ENCODE assay signal across 1 cellular context in genomic region chr4:2006956-2007653, GRCh38.
TF ChIP-seq lines count a peak whose summit lies in the region.

No MANE protein-coding gene starts in this region.

TF ChIP-seq in K562, 482 proteins besides CTCF, POLR2A, EP300 and RAD21 (continued from another document):
- TF ChIP-seq TAF15 (IDR thresholded peaks at IDR 0.05; ENCODE audit: low read depth, low read length) (no peak), ZNF561 (CRISPR knock-in tag; conservative IDR thresholded peaks at IDR 0.05) (no peak), ZNF707 (CRISPR knock-in tag; conservative IDR thresholded peaks at IDR 0.05) (no peak), E2F6 (IDR thresholded peaks at IDR 0.05; ENCODE audit: borderline replicate concordance in 1 of 2, extremely low read depth in 1 of 2, insufficient read depth in 1 of 2, insufficient read length in 1 of 2, low read depth in 1 of 2, low read length in 1 of 2, poor library complexity in 1 of 2, severe bottlenecking in 1 of 2) (peak in 1 of 2 experiments; percentile 39), ILF3 (IDR thresholded peaks at IDR 0.05; ENCODE audit: borderline replicate concordance) (no peak), ZNF311 (CRISPR knock-in tag; IDR thresholded peaks at IDR 0.05) (no peak), TCF7 (IDR thresholded peaks at IDR 0.05; ENCODE audit: borderline replicate concordance) (no peak), ESRRA (IDR thresholded peaks at IDR 0.05; ENCODE audit: borderline replicate concordance, low read depth) (no peak), KDM1A (IDR thresholded peaks at IDR 0.05) (peak in 1 of 2 experiments; percentile 58; a peak in 1 of 4 replicates), ZNF146 (CRISPR knock-in tag; IDR thresholded peaks at IDR 0.05; ENCODE audit: unreplicated experiment) (peak; percentile 95), GABPA (tag; conservative IDR thresholded peaks at IDR 0.05; ENCODE audit: low read depth) (no peak), TSC22D4 (tag; IDR thresholded peaks at IDR 0.05) (no peak), BCL6 (CRISPR knock-in tag; IDR thresholded peaks at IDR 0.05) (no peak), MAFK (IDR thresholded peaks at IDR 0.05; ENCODE audit: low read length) (no peak), NFATC3 (IDR thresholded peaks at IDR 0.05) (no peak), ZHX1 (conservative IDR thresholded peaks at IDR 0.05; ENCODE audit: low read length) (no peak), MED1 (CRISPR knock-in tag; IDR thresholded peaks at IDR 0.05; ENCODE audit: borderline replicate concordance) (no peak), RBM15 (IDR thresholded peaks at IDR 0.05; ENCODE audit: insufficient read depth, low read length) (no peak), BMI1 (IDR thresholded peaks at IDR 0.05; ENCODE audit: low read length) (no peak), ETV6 (IDR thresholded peaks at IDR 0.05; ENCODE audit: borderline replicate concordance in 1 of 2, low read depth in 2 of 2, low read length in 1 of 2) (no peak), ETV6 (CRISPR knock-in tag; IDR thresholded peaks at IDR 0.05; ENCODE audit: borderline replicate concordance) (no peak), NR1H2 (CRISPR knock-in tag; IDR thresholded peaks at IDR 0.05) (no peak)
